Comparison of ENCODE assay signal across 9 cellular contexts in the genomic region with DNA sequence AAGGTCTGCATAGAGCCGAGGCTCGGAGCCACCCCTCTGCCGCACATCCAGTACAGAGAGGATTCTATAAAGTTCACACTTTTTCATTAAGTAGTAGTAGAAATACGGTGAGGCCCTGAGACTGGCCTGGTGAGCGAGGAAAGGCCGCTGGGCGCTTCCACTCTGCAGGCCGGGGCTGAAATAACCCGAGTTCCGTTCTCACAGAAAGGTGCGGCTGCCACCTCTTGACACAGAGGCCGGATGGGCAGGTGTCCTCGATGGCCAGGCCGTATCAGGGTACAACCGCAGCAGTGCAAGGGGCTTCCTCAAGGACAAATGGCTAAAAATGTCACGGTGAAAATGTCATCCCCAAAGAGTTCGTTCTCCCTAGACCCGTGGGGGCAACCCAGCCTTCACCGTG. TPM values are rescaled to one million over a fixed set of nuclear protein-coding genes. Genes with fewer than 3 reads are reported as not detected.
DNase-seq lines count a peak whose midpoint lies in the region; ATAC-seq, FAIRE-seq and TF ChIP-seq lines count a peak whose summit lies in the region.
"Had no signal": no experiment of that assay in that cellular context is flagged by ENCODE, and none has a peak within 500 bp of the region (broad histone marks: within the 10 kb centered on the region; RNA-seq: fewer than 3 reads in every experiment).

No MANE protein-coding gene starts in this region.

- H2BK120ac ChIP-seq in mesendoderm (ENCODE audit: low read depth, low read length): no peak overlapping the region

- TF ChIP-seq CTCF in astrocyte (IDR thresholded peaks at IDR 0.05; ENCODE audit: insufficient read depth, low read depth, low read length) (no peak), vagina (IDR thresholded peaks at IDR 0.05) (no peak)

- peak overlapping the region; percentile 12 for H3K4me3 Mint-ChIP-seq in stimulated activated naive CD8-positive, alpha-beta T cell treated with anti-CD3 and anti-CD28 coated beads, Interleukin-15, Interleukin-2, amounts not matched to agents 100 ng/mL and 50 ng/mL, for 24 hours
- H3K4me3 Mint-ChIP-seq in astrocyte (ENCODE audit: unreplicated experiment): peak overlapping the region; percentile 74
- peak overlapping the region in 8 of 10 donors; percentile 44 to 79 (median 68) for H3K4me3 Mint-ChIP-seq in naive thymus-derived CD4-positive, alpha-beta T cell

- no peak overlapping the region for H3K4me3 ChIP-seq in astrocyte (ENCODE audit: insufficient read depth, low read depth, low read length)
- no peak overlapping the region for H3K4me3 ChIP-seq in naive thymus-derived CD4-positive, alpha-beta T cell (ENCODE audit: low read length)
- peak overlapping the region in 1 of 2 donors; percentile 11 for H3K4me3 ChIP-seq in vagina
- no peak overlapping the region for H3K4me3 ChIP-seq in mesendoderm (ENCODE audit: low read length)

- H4K20me1 ChIP-seq in astrocyte (ENCODE audit: insufficient read depth, low read length): peaks cover 65% of the 10 kb centered on the region

- CTCF ChIA-PET in naive thymus-derived CD4-positive, alpha-beta T cell (lab: Charles Lee): no interaction called here

- peaks cover 24% of the 10 kb centered on the region for H3K79me2 ChIP-seq in astrocyte (ENCODE audit: insufficient read depth, low read length)
- H3K79me2 ChIP-seq in mesendoderm (ENCODE audit: control insufficient read depth, insufficient read depth, low read length): peaks cover 8% of the 10 kb centered on the region

- no peak overlapping the region for H4K5ac ChIP-seq in mesendoderm (ENCODE audit: low read length)

- no peak overlapping the region for H3K23ac ChIP-seq in mesendoderm (ENCODE audit: low read length)

- intact Hi-C loops in naive thymus-derived CD4-positive, alpha-beta T cell (cut with micrococcal nuclease): loop anchor here (1.0 to 5.0 kb wide), 8 partner anchors 15 to 545 kb away; a partner anchor contains a TSS
- intact Hi-C loops in vagina (cut with DNase I): no loop called here

- no peaks in the 10 kb centered on the region for H3K27me3 Mint-ChIP-seq in stimulated activated naive CD8-positive, alpha-beta T cell treated with anti-CD3 and anti-CD28 coated beads, Interleukin-15, Interleukin-2, amounts not matched to agents 100 ng/mL and 50 ng/mL, for 24 hours
- no peaks in the 10 kb centered on the region for H3K27me3 Mint-ChIP-seq in astrocyte (ENCODE audit: low read depth, unreplicated experiment)
- H3K27me3 Mint-ChIP-seq in naive thymus-derived CD4-positive, alpha-beta T cell: no peaks in the 10 kb centered on the region

- H3K27ac ChIP-seq in astrocyte (ENCODE audit: low read depth, low read length) (no peak overlapping the region), vagina (peak overlapping the region; percentile 57), mesendoderm (ENCODE audit: low read depth, low read length) (no peak overlapping the region)
- peak overlapping the region; percentile 55 for H3K27ac ChIP-seq in naive thymus-derived CD4-positive, alpha-beta T cell (ENCODE audit: low read depth, low read length)

- no peak for TF ChIP-seq POLR2A in vagina (IDR thresholded peaks at IDR 0.05)

- FAIRE-seq in astrocyte (lab: Jason Lieb, UNC): no peak
- FAIRE-seq: RCC 7860 had no signal

- peaks cover 26% of the 10 kb centered on the region for H3K36me3 Mint-ChIP-seq in stimulated activated naive CD8-positive, alpha-beta T cell treated with anti-CD3 and anti-CD28 coated beads, Interleukin-15, Interleukin-2, amounts not matched to agents 100 ng/mL and 50 ng/mL, for 24 hours (ENCODE audit: low read depth)
- peaks cover 12% of the 10 kb centered on the region for H3K36me3 Mint-ChIP-seq in astrocyte (ENCODE audit: low read depth, unreplicated experiment)
- peaks cover 0 to 22% (median 4%) of the 10 kb centered on the region in 5 donors for H3K36me3 Mint-ChIP-seq in naive thymus-derived CD4-positive, alpha-beta T cell

- H2BK5ac ChIP-seq in mesendoderm (ENCODE audit: low read length): no peak overlapping the region

- no peak overlapping the region for H3K18ac ChIP-seq in mesendoderm (ENCODE audit: low read length)

- H3K9ac ChIP-seq in astrocyte (ENCODE audit: low read length) (no peak overlapping the region), mesendoderm (ENCODE audit: low read length) (no peak overlapping the region)

- H3K27me3 ChIP-seq in astrocyte (ENCODE audit: insufficient read depth, low read length) (no peaks in the 10 kb centered on the region), vagina (no peaks in the 10 kb centered on the region), mesendoderm (ENCODE audit: insufficient read depth, low read length, poor library complexity) (no peaks in the 10 kb centered on the region)
- H3K27me3 ChIP-seq in naive thymus-derived CD4-positive, alpha-beta T cell (ENCODE audit: control insufficient read depth in 2 of 2, insufficient read depth in 2 of 2, low read length in 2 of 2): no peaks in the 10 kb centered on the region

- DNase-seq in stimulated activated naive CD8-positive, alpha-beta T cell treated with anti-CD3 and anti-CD28 coated beads, Interleukin-15, Interleukin-2, amounts not matched to agents 100 U/mL and 50 U/mL, for 24 hours: no peak
- no peak for DNase-seq in astrocyte (ENCODE audit: low read depth)
- no peak for DNase-seq in naive thymus-derived CD4-positive, alpha-beta T cell
- no peak for DNase-seq in vagina (ENCODE audit: extremely low spot score in 2 of 2)
- DNase-seq in D341Med (ENCODE audit: low spot score): no peak
- DNase-seq in mesendoderm: no peak

- POLR2A ChIA-PET in naive thymus-derived CD4-positive, alpha-beta T cell (lab: Charles Lee): interaction anchor here (0.6 to 3.5 kb wide), 2 partner anchors 15 to 18 kb away, joined by 3 to 23 read pairs; a partner anchor contains a TSS

- no peak overlapping the region for H2AFZ ChIP-seq in astrocyte (ENCODE audit: low read depth, low read length)

- no peak overlapping the region for H3K4ac ChIP-seq in mesendoderm (ENCODE audit: low read depth, low read length)

- no CpG with 5 or more reads among the region's 19 CpGs for WGBS in mesendoderm (ENCODE audit: extremely low coverage, insufficient coverage, low lambda C conversion rate)

- peaks cover 13% of the 10 kb centered on the region for H3K79me1 ChIP-seq in mesendoderm (ENCODE audit: low read length)

- H3K9me3 ChIP-seq in astrocyte (ENCODE audit: insufficient read depth, low read depth, low read length): no peaks in the 10 kb centered on the region
- no peaks in the 10 kb centered on the region for H3K9me3 ChIP-seq in naive thymus-derived CD4-positive, alpha-beta T cell (ENCODE audit: control insufficient read depth in 2 of 3, low read length in 3 of 3)
- H3K9me3 ChIP-seq in vagina: no peaks in the 10 kb centered on the region

- no peak overlapping the region for H3K56ac ChIP-seq in mesendoderm (ENCODE audit: low read length)

- peak overlapping the region; percentile 58 for H3K4me2 ChIP-seq in astrocyte (ENCODE audit: low read length)
- H3K4me2 ChIP-seq in mesendoderm (ENCODE audit: low read length): no peak overlapping the region

- H3K27ac Mint-ChIP-seq in stimulated activated naive CD8-positive, alpha-beta T cell treated with anti-CD3 and anti-CD28 coated beads, Interleukin-15, Interleukin-2, amounts not matched to agents 100 ng/mL and 50 ng/mL, for 24 hours: no peak overlapping the region
- H3K27ac Mint-ChIP-seq in astrocyte (ENCODE audit: unreplicated experiment): no peak overlapping the region
- peak overlapping the region in 4 of 9 donors; percentile 17 to 78 (median 41) for H3K27ac Mint-ChIP-seq in naive thymus-derived CD4-positive, alpha-beta T cell

- H2BK15ac ChIP-seq in mesendoderm (replicated peaks; ENCODE audit: low read depth): no peak overlapping the region

- ATAC-seq in stimulated activated naive CD8-positive, alpha-beta T cell treated with anti-CD3 and anti-CD28 coated beads, Interleukin-15, Interleukin-2, amounts not matched to agents 100 U/mL and 50 U/mL, for 24 hours: no peak
- ATAC-seq in naive thymus-derived CD4-positive, alpha-beta T cell: no peak
- no peak for ATAC-seq in HG03521 (IDR thresholded peaks at IDR 0.05; ENCODE audit: unreplicated experiment)

- H3K4me1 Mint-ChIP-seq in stimulated activated naive CD8-positive, alpha-beta T cell treated with anti-CD3 and anti-CD28 coated beads, Interleukin-15, Interleukin-2, amounts not matched to agents 100 ng/mL and 50 ng/mL, for 24 hours (ENCODE audit: low read depth): peaks cover 20% of the 10 kb centered on the region
- H3K4me1 Mint-ChIP-seq in astrocyte (ENCODE audit: low read depth, unreplicated experiment): peaks cover 6% of the 10 kb centered on the region
- peaks cover 10 to 38% (median 20%) of the 10 kb centered on the region in 7 donors for H3K4me1 Mint-ChIP-seq in naive thymus-derived CD4-positive, alpha-beta T cell

- H3K36me3 ChIP-seq in astrocyte (ENCODE audit: insufficient read depth, low read length) (peaks cover 6% of the 10 kb centered on the region), vagina (peaks cover 0 to 38% of the 10 kb centered on the region in 2 donors), mesendoderm (ENCODE audit: control insufficient read depth, insufficient read depth, low read length) (peaks cover 7% of the 10 kb centered on the region)
- peaks cover 12 to 58% (median 18%) of the 10 kb centered on the region in 3 experiments for H3K36me3 ChIP-seq in naive thymus-derived CD4-positive, alpha-beta T cell (ENCODE audit: control insufficient read depth in 2 of 3, insufficient read depth in 3 of 3, low read length in 3 of 3)

- no peaks in the 10 kb centered on the region for H3K9me3 Mint-ChIP-seq in stimulated activated naive CD8-positive, alpha-beta T cell treated with anti-CD3 and anti-CD28 coated beads, Interleukin-15, Interleukin-2, amounts not matched to agents 100 ng/mL and 50 ng/mL, for 24 hours
- H3K9me3 Mint-ChIP-seq in astrocyte (ENCODE audit: unreplicated experiment): peaks cover 1% of the 10 kb centered on the region
- no peaks in the 10 kb centered on the region for H3K9me3 Mint-ChIP-seq in naive thymus-derived CD4-positive, alpha-beta T cell

- H3K4me1 ChIP-seq in astrocyte (ENCODE audit: insufficient read depth, low read length) (peaks cover 15% of the 10 kb centered on the region), vagina (peaks cover 33% of the 10 kb centered on the region), mesendoderm (ENCODE audit: control insufficient read depth, low read depth, low read length) (peaks cover 6% of the 10 kb centered on the region)
- peaks cover 13 to 17% of the 10 kb centered on the region in 2 donors for H3K4me1 ChIP-seq in naive thymus-derived CD4-positive, alpha-beta T cell (ENCODE audit: control insufficient read depth in 2 of 2, insufficient read depth in 2 of 2, low read length in 2 of 2)

- H2AK5ac ChIP-seq in mesendoderm (ENCODE audit: low read length): no peak overlapping the region

- H4K8ac ChIP-seq in mesendoderm (ENCODE audit: low read depth, low read length): no peak overlapping the region

RNA-seq across cellular contexts. Expression of a gene that starts 0.8 kb away (rescaled TPM):
- total RNA-seq in astrocyte (26.0 and 31.6 TPM in 2 replicates), vagina (28.0 TPM)
- 10 to 100 TPM; 17.5 to 43.6 (median 35.2) TPM for total RNA-seq in naive thymus-derived CD4-positive, alpha-beta T cell
- 10 to 100 TPM; 22.4 to 27.0 TPM for polyA plus RNA-seq in naive thymus-derived CD4-positive, alpha-beta T cell
- polyA plus RNA-seq in mesendoderm (2013, experiment 1 of 2): 17.0 TPM
- 17.9 TPM for polyA plus RNA-seq in mesendoderm (2013, experiment 2 of 2)

RNA-seq across cellular contexts. Expression of a gene that starts 6.0 kb away (rescaled TPM):
- total RNA-seq in astrocyte (26.5 and 30.2 TPM in 2 replicates), vagina (47.9 TPM)
- 10 to 100 TPM; 56.0 to 81.4 (median 69.7) TPM for total RNA-seq in naive thymus-derived CD4-positive, alpha-beta T cell
- 10 to 100 TPM; 21.6 to 38.7 TPM for polyA plus RNA-seq in naive thymus-derived CD4-positive, alpha-beta T cell
- 6.8 TPM for polyA plus RNA-seq in mesendoderm (2013, experiment 1 of 2)
- 6.4 TPM for polyA plus RNA-seq in mesendoderm (2013, experiment 2 of 2)

RNA-seq across cellular contexts. Expression of a gene that starts 9.9 kb away (rescaled TPM):
- total RNA-seq in astrocyte (2.0 and 2.7 TPM in 2 replicates), vagina (4.7 TPM)
- under 1 TPM in 4 of 5 experiments, not detected in 1; 0.29 to 0.59 (median 0.54) TPM for total RNA-seq in naive thymus-derived CD4-positive, alpha-beta T cell
- under 1 TPM in 1 of 2 donors, not detected in 1; 0.20 TPM for polyA plus RNA-seq in naive thymus-derived CD4-positive, alpha-beta T cell
- 1.1 TPM for polyA plus RNA-seq in mesendoderm (2013, experiment 1 of 2)
- polyA plus RNA-seq in mesendoderm (2013, experiment 2 of 2): 0.55 TPM

RNA-seq across cellular contexts. Expression of a gene that starts 15.6 kb away (rescaled TPM):
- total RNA-seq in astrocyte (33.2 and 35.8 TPM in 2 replicates), vagina (18.9 TPM)
- 10 to 100 TPM; 12.9 to 28.1 (median 18.1) TPM for total RNA-seq in naive thymus-derived CD4-positive, alpha-beta T cell
- 1 to 10 TPM; 2.4 to 2.6 TPM for polyA plus RNA-seq in naive thymus-derived CD4-positive, alpha-beta T cell
- 25.3 TPM for polyA plus RNA-seq in mesendoderm (2013, experiment 1 of 2)
- 24.3 TPM for polyA plus RNA-seq in mesendoderm (2013, experiment 2 of 2)

RNA-seq across cellular contexts. Expression of a gene that starts 20.4 kb away (rescaled TPM):
- total RNA-seq in astrocyte (104 and 113 TPM in 2 replicates), vagina (135 TPM)
- total RNA-seq in naive thymus-derived CD4-positive, alpha-beta T cell: 100 to 1,000 TPM in 1 of 5 experiments, 10 to 100 TPM in 4; 30.8 to 106 (median 40.5) TPM
- 100 to 1,000 TPM; 245 to 278 TPM for polyA plus RNA-seq in naive thymus-derived CD4-positive, alpha-beta T cell
- 258 TPM for polyA plus RNA-seq in mesendoderm (2013, experiment 1 of 2)
- 256 TPM for polyA plus RNA-seq in mesendoderm (2013, experiment 2 of 2)

Comparison
In these comparisons a context has a peak if more than half of its experiments do, and no peak if none do; other contexts are left out.
1. H3K4me3 Mint-ChIP-seq: peak in every context shown above with its lines; median percentile 74 in astrocyte; 68 in naive thymus-derived CD4-positive, alpha-beta T cell; 12 in stimulated activated naive CD8-positive, alpha-beta T cell treated with anti-CD3 and anti-CD28 coated beads, Interleukin-15, Interleukin-2, amounts not matched to agents 100 ng/mL and 50 ng/mL, for 24 hours.
2. H3K27ac ChIP-seq: peak in naive thymus-derived CD4-positive, alpha-beta T cell (single experiment) and vagina (single experiment); none in astrocyte (single experiment) and mesendoderm (single experiment).